31 cellular contexts compared by ENCODE assay signal in the genomic region with DNA sequence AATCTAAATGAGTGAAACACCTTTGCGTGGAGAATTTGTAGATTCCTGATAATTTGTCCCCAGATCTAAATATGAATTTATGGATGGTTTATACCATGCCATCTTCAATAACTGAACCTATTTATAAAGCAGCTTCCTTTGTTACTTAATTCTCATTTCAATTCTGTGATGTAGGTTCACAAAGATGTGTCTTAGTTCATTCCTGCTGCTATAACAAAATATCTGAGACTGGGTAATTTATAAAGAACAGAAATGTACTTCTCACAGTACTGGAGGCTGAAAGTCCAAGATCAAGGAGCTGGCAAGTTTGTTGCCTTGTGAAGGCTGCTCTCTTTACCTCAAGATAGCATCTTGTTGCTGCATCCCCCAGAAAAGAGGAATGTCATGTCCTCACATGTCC. TPM values are rescaled to one million over a fixed set of nuclear protein-coding genes. Genes with fewer than 3 reads are reported as not detected.
A peak's percentile ranks its signal among the peaks of the same experiment; 100 is the strongest.
DNase-seq lines count a peak whose midpoint lies in the region; ATAC-seq and TF ChIP-seq lines count a peak whose summit lies in the region.
"Had no signal": no experiment of that assay in that cellular context is flagged by ENCODE, and none has a peak within 500 bp of the region (broad histone marks: within the 10 kb centered on the region; RNA-seq: fewer than 3 reads in every experiment).

No MANE protein-coding gene starts in this region.

- H3K27ac ChIP-seq in breast epithelium (no peak overlapping the region), Panc1 (ENCODE audit: low read length) (peak overlapping the region; percentile 98; the same call in 1 of the 2 replicates)
- H3K27ac ChIP-seq: neutrophil, vagina had no signal

- H3K4me1 ChIP-seq in breast epithelium (no peaks in the 10 kb centered on the region), Panc1 (ENCODE audit: control insufficient read depth, insufficient read depth, low read length) (peaks cover 4% of the 10 kb centered on the region; the same call in 1 of the 2 replicates)
- H3K4me1 ChIP-seq: vagina had no signal

- no peaks in the 10 kb centered on the region for H3K4me1 Mint-ChIP-seq in MCF 10A (ENCODE audit: insufficient read depth, unreplicated experiment)
- H3K4me1 Mint-ChIP-seq in dendritic cell treated with granulocyte-macrophage colony-stimulating factor and Interleukin-4, amounts not matched to agents 40 ng/mL and 50 ng/mL, for 4 days (ENCODE audit: low read depth), result peaks cover 32% of the 10 kb centered on the region
- peaks cover 19% of the 10 kb centered on the region for H3K4me1 Mint-ChIP-seq in stimulated activated effector memory CD8-positive, alpha-beta T cell treated with anti-CD3 and anti-CD28 coated beads, Interleukin-12 subunit alpha, Interleukin-12 subunit beta, amount 100 ng/mL, for 72 hours

- TF ChIP-seq CTCF in MCF 10A (IDR thresholded peaks at IDR 0.05; ENCODE audit: unreplicated experiment), result no peak
- no peak for TF ChIP-seq CTCF in breast epithelium (IDR thresholded peaks at IDR 0.05)
- TF ChIP-seq CTCF in Panc1 (IDR thresholded peaks at IDR 0.05), result no peak

- DNase-seq in MCF 10A (ENCODE audit: unreplicated experiment) (no peak), breast epithelium (ENCODE audit: low spot score in 2 of 2) (no peak), Panc1 (ENCODE audit: low read depth, low spot score) (no peak), left cardiac atrium (no peak), posterior cingulate gyrus (no peak)
- DNase-seq in stimulated activated effector memory CD8-positive, alpha-beta T cell treated with anti-CD3 and anti-CD28 coated beads, Interleukin-12 subunit alpha, Interleukin-12 subunit beta, amount 100 ng/mL, for 72 hours (ENCODE audit: low spot score in 2 of 2), result no peak
- no peak for DNase-seq in NK-92 treated with Interleukin-12 subunit alpha and Interleukin-12 subunit beta, amount 100 ng/mL, for 24 hours (lab: John Stamatoyannopoulos, UW)
- DNase-seq: activated CD4-positive, CD25-positive, alpha-beta regulatory T cell; activated CD8-positive, alpha-beta T cell treated with anti-CD3 and anti-CD28 coated beads, Interleukin-2, amount 10 ng/mL, durations not matched to agents 7 days and 5 days; activated naive CD4-positive, alpha-beta T cell treated with Interleukin-2 at 50 U/mL for 16 hours; activated T-cell treated with anti-CD3 and anti-CD28 coated beads, Interleukin-2, amount 50 U/mL, for 24 hours; anterior cingulate cortex; central memory CD4-positive, alpha-beta T cell; dorsolateral prefrontal cortex; H9; immature natural killer cell; left ventricle myocardium superior; NCI-H1436 treated with DMSO at 0.1 percent for 48 hours; NCI-H2171 treated with DMSO at 0.1 percent for 48 hours; stimulated activated naive B cell treated with anti-CD40 and anti-IgM and Interleukin-4, amounts not matched to agents 10 μg/mL and 1 μg/mL and 100 μg/mL, for 72 hours had no signal

- no peaks in the 10 kb centered on the region for H3K9me3 Mint-ChIP-seq in MCF 10A (ENCODE audit: unreplicated experiment)
- no peaks in the 10 kb centered on the region for H3K9me3 Mint-ChIP-seq in dendritic cell treated with granulocyte-macrophage colony-stimulating factor and Interleukin-4, amounts not matched to agents 40 ng/mL and 50 ng/mL, for 4 days
- H3K9me3 Mint-ChIP-seq in stimulated activated effector memory CD8-positive, alpha-beta T cell treated with anti-CD3 and anti-CD28 coated beads, Interleukin-12 subunit alpha, Interleukin-12 subunit beta, amount 100 ng/mL, for 72 hours, result no peaks in the 10 kb centered on the region
- H3K9me3 Mint-ChIP-seq: activated T-cell treated with anti-CD3 and anti-CD28 coated beads, Interleukin-2, amount 50 U/mL, for 24 hours; CD14-positive monocyte; H9; IgD-negative memory B cell; immature natural killer cell had no signal

- peak overlapping the region; percentile 97 for H3K27ac Mint-ChIP-seq in MCF 10A (ENCODE audit: low read depth, unreplicated experiment)
- H3K27ac Mint-ChIP-seq in dendritic cell treated with granulocyte-macrophage colony-stimulating factor and Interleukin-4, amounts not matched to agents 40 ng/mL and 50 ng/mL, for 4 days, result peak overlapping the region; percentile 30
- no peak overlapping the region for H3K27ac Mint-ChIP-seq in stimulated activated effector memory CD8-positive, alpha-beta T cell treated with anti-CD3 and anti-CD28 coated beads, Interleukin-12 subunit alpha, Interleukin-12 subunit beta, amount 100 ng/mL, for 72 hours
- H3K27ac Mint-ChIP-seq: activated CD8-positive, alpha-beta T cell treated with anti-CD3 and anti-CD28 coated beads, Interleukin-2, amount 10 ng/mL, durations not matched to agents 7 days and 5 days; activated T-cell treated with anti-CD3 and anti-CD28 coated beads, Interleukin-2, amount 50 U/mL, for 24 hours; CD14-positive monocyte; H9; IgD-negative memory B cell; immature natural killer cell; stimulated activated naive B cell treated with anti-CD40 and anti-IgM and Interleukin-4, amounts not matched to agents 10 μg/mL and 1 μg/mL and 100 μg/mL, for 72 hours had no signal

- H3K4me3 ChIP-seq in breast epithelium (no peak overlapping the region), Panc1 (ENCODE audit: low read depth in 2 of 2, low read length in 2 of 2) (no peak overlapping the region)
- H3K4me3 ChIP-seq: dorsolateral prefrontal cortex, smooth muscle cell, vagina had no signal

- H3K27me3 ChIP-seq in breast epithelium (no peaks in the 10 kb centered on the region), Panc1 (ENCODE audit: control insufficient read depth, insufficient read depth, low read length) (no peaks in the 10 kb centered on the region)
- H3K27me3 ChIP-seq: dorsolateral prefrontal cortex, neutrophil, vagina had no signal

- H3K9me3 ChIP-seq in breast epithelium (no peaks in the 10 kb centered on the region), Panc1 (ENCODE audit: control insufficient read depth, insufficient read depth, low read depth, low read length) (no peaks in the 10 kb centered on the region)
- H3K9me3 ChIP-seq: neutrophil, vagina had no signal

- H3K36me3 Mint-ChIP-seq in MCF 10A (ENCODE audit: insufficient read depth, unreplicated experiment), result no peaks in the 10 kb centered on the region
- H3K36me3 Mint-ChIP-seq in dendritic cell treated with granulocyte-macrophage colony-stimulating factor and Interleukin-4, amounts not matched to agents 40 ng/mL and 50 ng/mL, for 4 days (ENCODE audit: low read depth), result peaks cover 12% of the 10 kb centered on the region
- H3K36me3 Mint-ChIP-seq in stimulated activated effector memory CD8-positive, alpha-beta T cell treated with anti-CD3 and anti-CD28 coated beads, Interleukin-12 subunit alpha, Interleukin-12 subunit beta, amount 100 ng/mL, for 72 hours, result peaks cover 28% of the 10 kb centered on the region
- H3K36me3 Mint-ChIP-seq: IgD-negative memory B cell, immature natural killer cell had no signal

- ATAC-seq in Panc1 (no peak), left cardiac atrium (no peak)
- ATAC-seq in stimulated activated effector memory CD8-positive, alpha-beta T cell treated with anti-CD3 and anti-CD28 coated beads, Interleukin-12 subunit alpha, Interleukin-12 subunit beta, amount 100 ng/mL, for 72 hours, result no peak
- ATAC-seq: activated CD8-positive, alpha-beta T cell treated with anti-CD3 and anti-CD28 coated beads, Interleukin-2, amount 10 ng/mL, durations not matched to agents 7 days and 5 days; left ventricle myocardium superior; Right ventricle myocardium inferior; stimulated activated naive B cell treated with anti-CD40 and anti-IgM and Interleukin-4, amounts not matched to agents 10 μg/mL and 1 μg/mL and 100 μg/mL, for 72 hours had no signal

- H3K36me3 ChIP-seq in breast epithelium (no peaks in the 10 kb centered on the region), Panc1 (ENCODE audit: control insufficient read depth, insufficient read depth, low read length) (no peaks in the 10 kb centered on the region; the same call in none of the 2 replicates)
- H3K36me3 ChIP-seq: neutrophil, vagina had no signal

- POLR2A ChIA-PET in MCF 10A (lab: Yijun Ruan, JAX), result interaction anchor here (0.6 to 2.7 kb wide), 9 partner anchors 11 to 1706 kb away, joined by 3 to 19 read pairs (median 7); no protein-coding TSS in a partner anchor
- POLR2A ChIA-PET in Panc1 (lab: Charles Lee), result interaction anchor here (0.7 kb wide), 1 partner anchor 389 kb away, joined by 3 read pairs; no protein-coding TSS in a partner anchor

- H3K4me3 Mint-ChIP-seq in MCF 10A (ENCODE audit: unreplicated experiment), result no peak overlapping the region
- no peak overlapping the region for H3K4me3 Mint-ChIP-seq in dendritic cell treated with granulocyte-macrophage colony-stimulating factor and Interleukin-4, amounts not matched to agents 40 ng/mL and 50 ng/mL, for 4 days
- peak overlapping the region; percentile 17 for H3K4me3 Mint-ChIP-seq in stimulated activated effector memory CD8-positive, alpha-beta T cell treated with anti-CD3 and anti-CD28 coated beads, Interleukin-12 subunit alpha, Interleukin-12 subunit beta, amount 100 ng/mL, for 72 hours
- H3K4me3 Mint-ChIP-seq: activated CD8-positive, alpha-beta T cell treated with anti-CD3 and anti-CD28 coated beads, Interleukin-2, amount 10 ng/mL, durations not matched to agents 7 days and 5 days; activated T-cell treated with anti-CD3 and anti-CD28 coated beads, Interleukin-2, amount 50 U/mL, for 24 hours; CD14-positive monocyte; stimulated activated naive B cell treated with anti-CD40 and anti-IgM and Interleukin-4, amounts not matched to agents 10 μg/mL and 1 μg/mL and 100 μg/mL, for 72 hours had no signal

- in situ Hi-C loops in Panc1 (cut with HindIII; ENCODE audit: low pct_unique_long_range_greater_than_20kb, low sequenced_read_pairs), result no loop called here

- BruUV-seq in MCF 10A (replicated peaks; lab: Mats Ljungman, UMichigan) (no TSS peak), Panc1 (replicated peaks; lab: Mats Ljungman, UMichigan) (no TSS peak)

- CTCF ChIA-PET in MCF 10A (lab: Yijun Ruan, JAX), result interaction anchor here (0.6 to 2.4 kb wide), 11 partner anchors 13 to 935 kb away, joined by 3 to 13 read pairs (median 3); no protein-coding TSS in a partner anchor
- CTCF ChIA-PET in Panc1 (lab: Charles Lee), result no interaction called here

- H3K27me3 Mint-ChIP-seq in MCF 10A (ENCODE audit: insufficient read depth, unreplicated experiment), result no peaks in the 10 kb centered on the region
- no peaks in the 10 kb centered on the region for H3K27me3 Mint-ChIP-seq in dendritic cell treated with granulocyte-macrophage colony-stimulating factor and Interleukin-4, amounts not matched to agents 40 ng/mL and 50 ng/mL, for 4 days
- H3K27me3 Mint-ChIP-seq: activated T-cell treated with anti-CD3 and anti-CD28 coated beads, Interleukin-2, amount 50 U/mL, for 24 hours; IgD-negative memory B cell; stimulated activated naive B cell treated with anti-CD40 and anti-IgM and Interleukin-4, amounts not matched to agents 10 μg/mL and 1 μg/mL and 100 μg/mL, for 72 hours had no signal

- intact Hi-C loops in MCF 10A (cut with micrococcal nuclease), result loop anchor here (5.0 kb wide), 2 partner anchors 1371 to 1466 kb away; no protein-coding TSS in a partner anchor
- intact Hi-C loops in breast epithelium (cut with DNase I; ENCODE audit: low total_unique reads), result no loop called here
- intact Hi-C loops in Panc1 (cut with micrococcal nuclease; ENCODE audit: unreplicated experiment), result loop anchor here (10.0 kb wide), 1 partner anchor 132 kb away; no protein-coding TSS in a partner anchor
- intact Hi-C loops in dendritic cell treated with granulocyte-macrophage colony-stimulating factor and Interleukin-4, amounts not matched to agents 40 ng/mL and 50 ng/mL, for 4 days (cut with micrococcal nuclease), result loop anchor here (5.0 to 10.0 kb wide), 3 partner anchors 101 to 1706 kb away; no protein-coding TSS in a partner anchor
- intact Hi-C loops in left cardiac atrium (cut with DNase I), result no loop called here
- intact Hi-C loops in posterior cingulate gyrus (cut with DNase I), result no loop called here

- TF ChIP-seq POLR2A in breast epithelium (IDR thresholded peaks at IDR 0.05), result no peak

RNA-seq across cellular contexts. Expression of a gene that starts 2.1 kb away (rescaled TPM):
- total RNA-seq in MCF 10A (2022) (26.8 and 31.0 TPM in 2 replicates), breast epithelium (10 to 100 TPM in 2 of 3 donors, 1 to 10 TPM in 1; 9.9 to 28.5 (median 18.4) TPM), Panc1 (2021; ENCODE audit: unreplicated experiment) (32.0 TPM), left cardiac atrium (10 to 100 TPM; 13.9 to 15.6 TPM)
- 36.0 TPM for polyA plus RNA-seq in Panc1 (2012; ENCODE audit: insufficient read length)

RNA-seq across cellular contexts. Expression of a gene that starts 52.6 kb away (rescaled TPM):
- total RNA-seq in MCF 10A (2022), result not detected in 2 replicates
- not detected for total RNA-seq in breast epithelium
- total RNA-seq in Panc1 (2021; ENCODE audit: unreplicated experiment), result not detected
- 0.24 TPM for polyA plus RNA-seq in Panc1 (2012; ENCODE audit: insufficient read length)
- not detected for total RNA-seq in left cardiac atrium
- total RNA-seq: activated CD8-positive, alpha-beta T cell treated with anti-CD3 and anti-CD28 coated beads, Interleukin-2, amount 10 ng/mL, durations not matched to agents 7 days and 5 days; fibroblast of villous mesenchyme; H9; left ventricle myocardium superior; mononuclear cell; pulmonary artery endothelial cell; smooth muscle cell; temporal lobe; vagina had no signal
- polyA plus RNA-seq: CD14-positive monocyte, IgD-negative memory B cell, immature natural killer cell, smooth muscle cell had no signal

Comparison
In these comparisons a context has a peak if more than half of its experiments do, and no peak if none do; other contexts are left out.
1. intact Hi-C loops: an anchor here in MCF 10A (5.0 kb wide), Panc1 (10.0 kb wide) and dendritic cell treated with granulocyte-macrophage colony-stimulating factor and Interleukin-4, amounts not matched to agents 40 ng/mL and 50 ng/mL, for 4 days (5.0 to 10.0 kb wide); none called in breast epithelium, left cardiac atrium and posterior cingulate gyrus.